In the genomic region with DNA sequence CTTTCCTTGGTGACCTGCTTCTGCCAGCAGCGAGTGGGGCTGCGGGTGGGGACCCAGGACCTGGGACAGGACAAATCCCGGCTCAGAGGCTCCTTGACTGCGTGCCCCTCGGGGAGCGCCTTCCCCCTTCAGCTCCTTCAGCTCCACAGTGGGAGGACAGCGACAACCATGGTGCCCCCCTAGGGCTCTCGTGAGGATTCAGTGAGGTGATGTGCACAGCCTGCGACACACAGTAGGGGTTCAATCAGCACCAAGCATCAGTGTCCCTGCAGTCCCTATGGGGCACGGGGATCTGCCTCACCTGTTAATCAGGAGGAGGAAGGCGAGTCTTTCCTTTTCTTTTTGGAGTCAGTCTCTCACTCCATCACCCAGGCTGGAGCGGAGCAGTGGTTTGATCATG, we compare ENCODE assay signal across 16 cellular contexts.
"Had no signal": no experiment of that assay in that cellular context is flagged by ENCODE, and none has a peak within 500 bp of the region (broad histone marks: within the 10 kb centered on the region; RNA-seq: fewer than 3 reads in every experiment).

No MANE protein-coding gene starts in this region.

- ATAC-seq: left lobe of liver had no signal

- H3K27me3 ChIP-seq: sigmoid colon, uterus had no signal

- H3K27ac Mint-ChIP-seq: endodermal cell, memory B cell, mesothelial cell of epicardium, type B pancreatic cell had no signal

- H3K9me3 Mint-ChIP-seq: endodermal cell, memory B cell, mesothelial cell of epicardium, nephron progenitor cell, type B pancreatic cell had no signal

- H3K4me3 Mint-ChIP-seq: endodermal cell, memory B cell, mesothelial cell of epicardium, nephron progenitor cell, type B pancreatic cell had no signal

- H3K27me3 Mint-ChIP-seq: memory B cell had no signal

- H3K36me3 ChIP-seq: sigmoid colon, uterus had no signal

- H3K27ac ChIP-seq: coronary artery, neutrophil, skin epidermis, uterus had no signal

- DNase-seq: effector CD4-positive, alpha-beta T cell; endodermal cell; foreskin melanocyte; hypothalamus; nephron progenitor cell; sigmoid colon; stimulated activated CD4-positive, alpha-beta T cell treated with anti-CD3 and anti-CD28 coated beads, Interleukin-2, amount 100 ng/mL, for 48 hours; stimulated activated naive CD4-positive, alpha-beta T cell treated with Interleukin-2 at 50 U/mL for 16 hours; uterus had no signal

- H3K4me1 Mint-ChIP-seq: endodermal cell had no signal

- H3K4me3 ChIP-seq: coronary artery, sigmoid colon, skin epidermis, uterus had no signal

- H3K4me1 ChIP-seq: uterus had no signal

- H3K36me3 Mint-ChIP-seq: memory B cell, mesothelial cell of epicardium, type B pancreatic cell had no signal

- H3K9me3 ChIP-seq: neutrophil, sigmoid colon, uterus had no signal
